In the genomic region with DNA sequence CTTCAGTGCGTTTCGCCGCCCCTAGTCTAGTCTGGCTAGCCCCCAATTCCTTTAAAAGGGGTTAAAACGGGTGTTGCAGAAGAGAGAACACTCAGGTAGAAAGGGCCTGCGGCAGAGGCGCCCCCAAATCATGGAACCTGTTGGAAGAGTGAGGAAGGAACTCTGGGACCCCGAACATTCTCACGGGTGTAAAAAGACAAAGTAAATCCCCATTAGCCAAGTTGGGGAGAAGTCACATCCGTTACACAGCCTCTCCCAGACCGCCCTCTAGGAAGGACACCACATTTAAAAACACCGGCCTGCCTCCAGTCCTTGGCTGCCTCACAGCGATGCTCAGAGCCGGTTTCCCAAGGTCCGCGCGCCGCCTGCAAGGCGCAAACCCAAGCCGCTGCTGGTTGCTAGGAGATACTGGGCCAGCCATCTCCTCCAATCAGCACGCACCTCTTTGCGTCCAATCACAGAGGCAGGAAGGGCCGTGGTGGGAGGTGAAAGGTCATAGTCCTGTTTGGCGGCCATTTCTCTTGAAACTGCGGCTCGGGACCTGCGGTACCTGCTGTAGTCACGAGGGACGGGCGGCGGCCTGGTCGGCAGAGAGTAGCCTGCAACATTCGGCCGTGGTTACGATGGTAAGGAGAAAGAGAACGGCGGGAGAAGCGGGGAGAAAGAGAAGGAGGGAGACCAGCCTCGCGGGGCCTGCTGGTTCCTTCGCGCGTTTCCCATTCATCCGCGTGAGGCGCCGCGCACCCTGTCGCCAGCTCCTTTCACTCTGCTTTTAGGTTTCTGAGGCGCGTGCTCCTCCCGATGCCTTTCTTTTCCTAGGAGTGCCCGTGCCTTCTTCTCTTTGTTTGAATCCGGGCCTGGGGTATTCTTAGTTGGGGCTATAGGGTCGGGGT, we compare ENCODE assay signal across 1 cellular context.
TF ChIP-seq lines count a peak whose summit lies in the region.

A gene (plus strand): TSS at position 502 of the 893 bp plus-strand sequence. CDS start 122 bp downstream, at position 624.

TF ChIP-seq in HepG2, 621 proteins besides CTCF, POLR2A, EP300 and RAD21 (continued from another document and continues in another):
- TF ChIP-seq, protein P1, sequence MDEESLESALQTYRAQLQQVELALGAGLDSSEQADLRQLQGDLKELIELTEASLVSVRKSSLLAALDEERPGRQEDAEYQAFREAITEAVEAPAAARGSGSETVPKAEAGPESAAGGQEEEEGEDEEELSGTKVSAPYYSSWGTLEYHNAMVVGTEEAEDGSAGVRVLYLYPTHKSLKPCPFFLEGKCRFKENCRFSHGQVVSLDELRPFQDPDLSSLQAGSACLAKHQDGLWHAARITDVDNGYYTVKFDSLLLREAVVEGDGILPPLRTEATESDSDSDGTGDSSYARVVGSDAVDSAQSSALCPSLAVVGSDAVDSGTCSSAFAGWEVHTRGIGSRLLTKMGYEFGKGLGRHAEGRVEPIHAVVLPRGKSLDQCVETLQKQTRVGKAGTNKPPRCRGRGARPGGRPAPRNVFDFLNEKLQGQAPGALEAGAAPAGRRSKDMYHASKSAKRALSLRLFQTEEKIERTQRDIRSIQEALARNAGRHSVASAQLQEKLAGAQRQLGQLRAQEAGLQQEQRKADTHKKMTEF (CRISPR knock-in tag; IDR thresholded peaks at IDR 0.05): no peak; the same call in none of the 2 replicates
- peak; percentile 75 for TF ChIP-seq GABPB1 (CRISPR knock-in tag; IDR thresholded peaks at IDR 0.05)
- no peak; the same call in 1 of the 2 replicates for TF ChIP-seq CCDC6 (CRISPR knock-in tag; IDR thresholded peaks at IDR 0.05)
- TF ChIP-seq ZNF790 (CRISPR knock-in tag; IDR thresholded peaks at IDR 0.05; ENCODE audit: borderline replicate concordance): no peak
- TF ChIP-seq ZNF768 (CRISPR knock-in tag; IDR thresholded peaks at IDR 0.05): peak; percentile 64; the same call in 1 of the 2 replicates
- TF ChIP-seq IKZF1 (IDR thresholded peaks at IDR 0.05): no peak
- no peak for TF ChIP-seq ZNF296 (CRISPR knock-in tag; conservative IDR thresholded peaks at IDR 0.05)
- TF ChIP-seq REXO4 (CRISPR knock-in tag; IDR thresholded peaks at IDR 0.05; ENCODE audit: borderline replicate concordance): no peak
- TF ChIP-seq, protein P2, sequence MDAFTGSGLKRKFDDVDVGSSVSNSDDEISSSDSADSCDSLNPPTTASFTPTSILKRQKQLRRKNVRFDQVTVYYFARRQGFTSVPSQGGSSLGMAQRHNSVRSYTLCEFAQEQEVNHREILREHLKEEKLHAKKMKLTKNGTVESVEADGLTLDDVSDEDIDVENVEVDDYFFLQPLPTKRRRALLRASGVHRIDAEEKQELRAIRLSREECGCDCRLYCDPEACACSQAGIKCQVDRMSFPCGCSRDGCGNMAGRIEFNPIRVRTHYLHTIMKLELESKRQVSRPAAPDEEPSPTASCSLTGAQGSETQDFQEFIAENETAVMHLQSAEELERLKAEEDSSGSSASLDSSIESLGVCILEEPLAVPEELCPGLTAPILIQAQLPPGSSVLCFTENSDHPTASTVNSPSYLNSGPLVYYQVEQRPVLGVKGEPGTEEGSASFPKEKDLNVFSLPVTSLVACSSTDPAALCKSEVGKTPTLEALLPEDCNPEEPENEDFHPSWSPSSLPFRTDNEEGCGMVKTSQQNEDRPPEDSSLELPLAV (CRISPR knock-in tag; conservative IDR thresholded peaks at IDR 0.05; ENCODE audit: low read depth): no peak
- TF ChIP-seq, protein P3, sequence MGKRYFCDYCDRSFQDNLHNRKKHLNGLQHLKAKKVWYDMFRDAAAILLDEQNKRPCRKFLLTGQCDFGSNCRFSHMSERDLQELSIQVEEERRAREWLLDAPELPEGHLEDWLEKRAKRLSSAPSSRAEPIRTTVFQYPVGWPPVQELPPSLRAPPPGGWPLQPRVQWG (CRISPR knock-in tag; IDR thresholded peaks at IDR 0.05; ENCODE audit: borderline replicate concordance, low read depth): no peak
- no peak for TF ChIP-seq FOXP1 (IDR thresholded peaks at IDR 0.05)
- no peak for TF ChIP-seq FOXP1 (CRISPR knock-in tag; IDR thresholded peaks at IDR 0.05)
- TF ChIP-seq SKI (IDR thresholded peaks at IDR 0.05; ENCODE audit: partially characterized antibody): peak; percentile 8
- no peak for TF ChIP-seq SMAD9 (CRISPR knock-in tag; IDR thresholded peaks at IDR 0.05)
- TF ChIP-seq, protein P4, sequence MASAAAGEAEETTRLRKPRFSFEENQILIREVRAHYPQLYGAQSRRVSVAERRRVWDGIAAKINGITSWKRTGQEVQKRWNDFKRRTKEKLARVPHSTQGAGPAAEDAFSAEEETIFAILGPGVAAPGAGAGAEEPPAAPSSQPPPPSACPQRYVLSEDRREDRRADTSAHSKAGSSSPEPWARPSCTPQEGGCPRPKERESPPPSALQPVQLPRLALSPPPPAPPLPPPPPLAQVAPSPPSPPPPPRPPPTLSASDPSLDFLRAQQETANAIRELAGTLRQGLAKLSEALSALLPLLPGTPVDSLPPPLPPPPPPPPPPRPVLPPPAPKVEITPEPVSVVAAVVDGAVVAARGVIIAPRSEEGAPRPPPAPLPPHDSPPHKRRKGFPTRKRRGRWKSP (CRISPR knock-in tag; IDR thresholded peaks at IDR 0.05): peak; percentile 97
- no peak; the same call in 1 of the 2 replicates for TF ChIP-seq ZNF451 (CRISPR knock-in tag; IDR thresholded peaks at IDR 0.05)
- TF ChIP-seq ZNF460 (CRISPR knock-in tag; IDR thresholded peaks at IDR 0.05; ENCODE audit: borderline replicate concordance): no peak
- TF ChIP-seq, protein P5, sequence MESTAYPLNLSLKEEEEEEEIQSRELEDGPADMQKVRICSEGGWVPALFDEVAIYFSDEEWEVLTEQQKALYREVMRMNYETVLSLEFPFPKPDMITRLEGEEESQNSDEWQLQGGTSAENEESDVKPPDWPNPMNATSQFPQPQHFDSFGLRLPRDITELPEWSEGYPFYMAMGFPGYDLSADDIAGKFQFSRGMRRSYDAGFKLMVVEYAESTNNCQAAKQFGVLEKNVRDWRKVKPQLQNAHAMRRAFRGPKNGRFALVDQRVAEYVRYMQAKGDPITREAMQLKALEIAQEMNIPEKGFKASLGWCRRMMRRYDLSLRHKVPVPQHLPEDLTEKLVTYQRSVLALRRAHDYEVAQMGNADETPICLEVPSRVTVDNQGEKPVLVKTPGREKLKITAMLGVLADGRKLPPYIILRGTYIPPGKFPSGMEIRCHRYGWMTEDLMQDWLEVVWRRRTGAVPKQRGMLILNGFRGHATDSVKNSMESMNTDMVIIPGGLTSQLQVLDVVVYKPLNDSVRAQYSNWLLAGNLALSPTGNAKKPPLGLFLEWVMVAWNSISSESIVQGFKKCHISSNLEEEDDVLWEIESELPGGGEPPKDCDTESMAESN (CRISPR knock-in tag; conservative IDR thresholded peaks at IDR 0.05): peak; percentile 36; the same call in 1 of the 2 replicates
- TF ChIP-seq, protein P6, sequence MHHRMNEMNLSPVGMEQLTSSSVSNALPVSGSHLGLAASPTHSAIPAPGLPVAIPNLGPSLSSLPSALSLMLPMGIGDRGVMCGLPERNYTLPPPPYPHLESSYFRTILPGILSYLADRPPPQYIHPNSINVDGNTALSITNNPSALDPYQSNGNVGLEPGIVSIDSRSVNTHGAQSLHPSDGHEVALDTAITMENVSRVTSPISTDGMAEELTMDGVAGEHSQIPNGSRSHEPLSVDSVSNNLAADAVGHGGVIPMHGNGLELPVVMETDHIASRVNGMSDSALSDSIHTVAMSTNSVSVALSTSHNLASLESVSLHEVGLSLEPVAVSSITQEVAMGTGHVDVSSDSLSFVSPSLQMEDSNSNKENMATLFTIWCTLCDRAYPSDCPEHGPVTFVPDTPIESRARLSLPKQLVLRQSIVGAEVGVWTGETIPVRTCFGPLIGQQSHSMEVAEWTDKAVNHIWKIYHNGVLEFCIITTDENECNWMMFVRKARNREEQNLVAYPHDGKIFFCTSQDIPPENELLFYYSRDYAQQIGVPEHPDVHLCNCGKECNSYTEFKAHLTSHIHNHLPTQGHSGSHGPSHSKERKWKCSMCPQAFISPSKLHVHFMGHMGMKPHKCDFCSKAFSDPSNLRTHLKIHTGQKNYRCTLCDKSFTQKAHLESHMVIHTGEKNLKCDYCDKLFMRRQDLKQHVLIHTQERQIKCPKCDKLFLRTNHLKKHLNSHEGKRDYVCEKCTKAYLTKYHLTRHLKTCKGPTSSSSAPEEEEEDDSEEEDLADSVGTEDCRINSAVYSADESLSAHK (CRISPR knock-in tag; IDR thresholded peaks at IDR 0.05; ENCODE audit: borderline replicate concordance): no peak
- 0 out of 2 replicates have a peak, but pooled peaks have one; percentile 77 for TF ChIP-seq KLF11 (CRISPR knock-in tag; IDR thresholded peaks at IDR 0.05)
- no peak for TF ChIP-seq ZNF530 (CRISPR knock-in tag; IDR thresholded peaks at IDR 0.05; ENCODE audit: low read depth)
- TF ChIP-seq TBL1XR1 (IDR thresholded peaks at IDR 0.05; ENCODE audit: borderline replicate concordance, low read length, partially characterized antibody): peak; percentile 74
- TF ChIP-seq, protein P7, sequence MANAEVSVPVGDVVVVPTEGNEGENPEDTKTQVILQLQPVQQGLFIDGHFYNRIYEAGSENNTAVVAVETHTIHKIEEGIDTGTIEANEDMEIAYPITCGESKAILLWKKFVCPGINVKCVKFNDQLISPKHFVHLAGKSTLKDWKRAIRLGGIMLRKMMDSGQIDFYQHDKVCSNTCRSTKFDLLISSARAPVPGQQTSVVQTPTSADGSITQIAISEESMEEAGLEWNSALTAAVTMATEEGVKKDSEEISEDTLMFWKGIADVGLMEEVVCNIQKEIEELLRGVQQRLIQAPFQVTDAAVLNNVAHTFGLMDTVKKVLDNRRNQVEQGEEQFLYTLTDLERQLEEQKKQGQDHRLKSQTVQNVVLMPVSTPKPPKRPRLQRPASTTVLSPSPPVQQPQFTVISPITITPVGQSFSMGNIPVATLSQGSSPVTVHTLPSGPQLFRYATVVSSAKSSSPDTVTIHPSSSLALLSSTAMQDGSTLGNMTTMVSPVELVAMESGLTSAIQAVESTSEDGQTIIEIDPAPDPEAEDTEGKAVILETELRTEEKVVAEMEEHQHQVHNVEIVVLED (CRISPR knock-in tag; IDR thresholded peaks at IDR 0.05; ENCODE audit: borderline replicate concordance): peak; percentile 61; the same call in 1 of the 2 replicates
- TF ChIP-seq BHLHE40 (IDR thresholded peaks at IDR 0.05; ENCODE audit: low read length): 0 out of 2 replicates have a peak, but pooled peaks have one; percentile 7
- TF ChIP-seq SAFB2 (CRISPR knock-in tag; IDR thresholded peaks at IDR 0.05; ENCODE audit: borderline replicate concordance, low read depth): no peak
- peak; percentile 63; the same call in 1 of the 2 replicates for TF ChIP-seq MIER3 (CRISPR knock-in tag; IDR thresholded peaks at IDR 0.05; ENCODE audit: borderline replicate concordance)
- peak; percentile 33; the same call in 1 of the 2 replicates for TF ChIP-seq SOX5 (CRISPR knock-in tag; IDR thresholded peaks at IDR 0.05; ENCODE audit: borderline replicate concordance)
- TF ChIP-seq ZBTB7A (CRISPR knock-in tag; IDR thresholded peaks at IDR 0.05): no peak
- peak; percentile 79 for TF ChIP-seq HCFC1 (IDR thresholded peaks at IDR 0.05; ENCODE audit: low read depth, low read length)
- TF ChIP-seq, protein P8, sequence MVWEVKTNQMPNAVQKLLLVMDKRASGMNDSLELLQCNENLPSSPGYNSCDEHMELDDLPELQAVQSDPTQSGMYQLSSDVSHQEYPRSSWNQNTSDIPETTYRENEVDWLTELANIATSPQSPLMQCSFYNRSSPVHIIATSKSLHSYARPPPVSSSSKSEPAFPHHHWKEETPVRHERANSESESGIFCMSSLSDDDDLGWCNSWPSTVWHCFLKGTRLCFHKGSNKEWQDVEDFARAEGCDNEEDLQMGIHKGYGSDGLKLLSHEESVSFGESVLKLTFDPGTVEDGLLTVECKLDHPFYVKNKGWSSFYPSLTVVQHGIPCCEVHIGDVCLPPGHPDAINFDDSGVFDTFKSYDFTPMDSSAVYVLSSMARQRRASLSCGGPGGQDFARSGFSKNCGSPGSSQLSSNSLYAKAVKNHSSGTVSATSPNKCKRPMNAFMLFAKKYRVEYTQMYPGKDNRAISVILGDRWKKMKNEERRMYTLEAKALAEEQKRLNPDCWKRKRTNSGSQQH (CRISPR knock-in tag; IDR thresholded peaks at IDR 0.05; ENCODE audit: low read depth): peak; percentile 95
- no peak for TF ChIP-seq HHEX (CRISPR knock-in tag; IDR thresholded peaks at IDR 0.05)
- TF ChIP-seq MYNN (CRISPR knock-in tag; IDR thresholded peaks at IDR 0.05; ENCODE audit: low read depth): no peak
- TF ChIP-seq BCL6 (CRISPR knock-in tag; IDR thresholded peaks at IDR 0.05): peak; percentile 21; the same call in 1 of the 2 replicates
- TF ChIP-seq, protein P9, sequence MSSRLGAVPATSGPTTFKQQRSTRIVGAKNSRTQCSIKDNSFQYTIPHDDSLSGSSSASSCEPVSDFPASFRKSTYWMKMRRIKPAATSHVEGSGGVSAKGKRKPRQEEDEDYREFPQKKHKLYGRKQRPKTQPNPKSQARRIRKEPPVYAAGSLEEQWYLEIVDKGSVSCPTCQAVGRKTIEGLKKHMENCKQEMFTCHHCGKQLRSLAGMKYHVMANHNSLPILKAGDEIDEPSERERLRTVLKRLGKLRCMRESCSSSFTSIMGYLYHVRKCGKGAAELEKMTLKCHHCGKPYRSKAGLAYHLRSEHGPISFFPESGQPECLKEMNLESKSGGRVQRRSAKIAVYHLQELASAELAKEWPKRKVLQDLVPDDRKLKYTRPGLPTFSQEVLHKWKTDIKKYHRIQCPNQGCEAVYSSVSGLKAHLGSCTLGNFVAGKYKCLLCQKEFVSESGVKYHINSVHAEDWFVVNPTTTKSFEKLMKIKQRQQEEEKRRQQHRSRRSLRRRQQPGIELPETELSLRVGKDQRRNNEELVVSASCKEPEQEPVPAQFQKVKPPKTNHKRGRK (CRISPR knock-in tag; IDR thresholded peaks at IDR 0.05): no peak
- TF ChIP-seq REPIN1 (CRISPR knock-in tag; IDR thresholded peaks at IDR 0.05; ENCODE audit: borderline replicate concordance, low read depth): peak; percentile 94
- TF ChIP-seq NR2F1 (CRISPR knock-in tag; IDR thresholded peaks at IDR 0.05): peak; percentile 62 to 73; a peak in 3 of 4 replicates
- no peak for TF ChIP-seq ZNF30 (CRISPR knock-in tag; IDR thresholded peaks at IDR 0.05)
- no peak for TF ChIP-seq MTF1 (CRISPR knock-in tag; IDR thresholded peaks at IDR 0.05)
- no peak for TF ChIP-seq ZSCAN25 (CRISPR knock-in tag; IDR thresholded peaks at IDR 0.05)
- TF ChIP-seq NBN (conservative IDR thresholded peaks at IDR 0.05): no peak
- TF ChIP-seq TOE1 (CRISPR knock-in tag; IDR thresholded peaks at IDR 0.05): no peak
- TF ChIP-seq CREB1 (IDR thresholded peaks at IDR 0.05): no peak
- no peak for TF ChIP-seq CREB1 (CRISPR knock-in tag; IDR thresholded peaks at IDR 0.05)
- TF ChIP-seq SNAPC2 (CRISPR knock-in tag; IDR thresholded peaks at IDR 0.05): no peak
- 0 out of 2 replicates have a peak, but pooled peaks have one; percentile 32 for TF ChIP-seq KDM4B (CRISPR knock-in tag; IDR thresholded peaks at IDR 0.05)
- no peak for TF ChIP-seq AGO1 (IDR thresholded peaks at IDR 0.05; ENCODE audit: low read depth, low read length, poor library complexity, severe bottlenecking)
- TF ChIP-seq SP140L (CRISPR knock-in tag; IDR thresholded peaks at IDR 0.05; ENCODE audit: borderline replicate concordance): no peak; the same call in 1 of the 2 replicates
- TF ChIP-seq KDM5B (CRISPR knock-in tag; IDR thresholded peaks at IDR 0.05; ENCODE audit: borderline replicate concordance): peak; percentile 83; the same call in 1 of the 2 replicates
- TF ChIP-seq, protein P10, sequence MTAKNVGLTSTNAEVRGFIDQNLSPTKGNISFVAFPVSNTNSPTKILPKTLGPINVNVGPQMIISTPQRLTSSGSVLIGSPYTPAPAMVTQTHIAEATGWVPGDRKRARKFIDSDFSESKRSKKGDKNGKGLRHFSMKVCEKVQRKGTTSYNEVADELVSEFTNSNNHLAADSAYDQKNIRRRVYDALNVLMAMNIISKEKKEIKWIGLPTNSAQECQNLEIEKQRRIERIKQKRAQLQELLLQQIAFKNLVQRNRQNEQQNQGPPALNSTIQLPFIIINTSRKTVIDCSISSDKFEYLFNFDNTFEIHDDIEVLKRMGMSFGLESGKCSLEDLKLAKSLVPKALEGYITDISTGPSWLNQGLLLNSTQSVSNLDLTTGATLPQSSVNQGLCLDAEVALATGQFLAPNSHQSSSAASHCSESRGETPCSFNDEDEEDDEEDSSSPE (CRISPR knock-in tag; IDR thresholded peaks at IDR 0.05): no peak; the same call in 1 of the 2 replicates
